In the genomic region with DNA sequence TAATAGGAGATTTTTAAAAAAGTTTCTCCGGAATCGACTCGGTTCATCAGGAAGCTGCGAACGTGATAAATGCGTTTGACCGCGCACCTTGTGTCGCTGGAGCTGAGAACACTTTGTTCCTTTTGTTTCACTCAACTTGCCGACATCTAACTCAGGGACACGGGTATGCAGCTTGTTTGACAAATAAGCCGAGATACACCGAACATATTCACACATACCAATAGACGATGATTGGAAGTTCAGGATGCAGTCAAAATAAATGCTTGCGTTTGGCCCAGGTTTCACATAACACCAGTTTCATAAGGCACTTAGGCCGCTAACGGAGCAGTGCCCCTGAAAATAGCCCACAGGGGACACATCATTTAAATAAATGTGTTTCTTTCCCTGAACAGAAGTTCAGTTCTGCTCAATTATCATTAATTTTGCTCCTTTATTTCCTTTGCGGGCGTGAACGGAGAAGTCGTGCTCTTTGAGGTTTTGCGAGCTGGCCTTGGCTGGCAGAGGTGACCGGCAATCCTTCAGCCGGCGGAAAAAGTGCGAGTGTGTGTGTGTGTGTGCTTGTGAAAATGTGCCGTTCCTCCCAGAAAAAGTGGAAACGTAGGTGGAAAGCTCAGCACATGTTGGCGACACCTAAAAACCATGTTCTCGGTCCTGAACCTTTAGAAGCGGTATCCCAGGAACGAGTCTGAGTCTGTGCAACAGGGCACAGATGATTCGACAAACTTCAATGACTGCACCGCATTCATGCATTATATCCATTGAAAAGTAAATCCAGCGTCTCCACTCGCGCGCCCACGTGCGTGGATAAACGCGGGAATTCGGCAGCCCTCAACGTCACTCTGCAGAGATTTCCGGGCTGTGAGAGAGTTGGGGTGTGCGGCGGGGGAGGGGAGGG, we compare ENCODE assay signal across 8 cellular contexts. TPM values are rescaled to one million over a fixed set of nuclear protein-coding genes. Genes with fewer than 3 reads are reported as not detected.
DNase-seq lines count a peak whose midpoint lies in the region; ATAC-seq and TF ChIP-seq lines count a peak whose summit lies in the region.

No MANE protein-coding gene starts in this region.

- H3K27me3 Mint-ChIP-seq in activated naive CD4-positive, alpha-beta T cell treated with anti-CD3 and anti-CD28 coated beads, Interleukin-2, amount 10 ng/mL, durations not matched to agents 7 days and 5 days: peaks cover 85% of the 10 kb centered on the region
- peaks cover 28% of the 10 kb centered on the region for H3K27me3 Mint-ChIP-seq in activated naive CD8-positive, alpha-beta T cell

- peaks cover 0 to 19% of the 10 kb centered on the region in 2 donors for H3K27me3 ChIP-seq in right lobe of liver
- H3K27me3 ChIP-seq in upper lobe of left lung: peaks cover 0 to 32% (median 17%) of the 10 kb centered on the region in 4 donors

- H3K4me3 ChIP-seq in right lobe of liver (peak overlapping the region; percentile 31 to 32 (median 31)), upper lobe of left lung (peak overlapping the region in 3 of 4 donors; percentile 35 to 57 (median 55))

- ATAC-seq in right lobe of liver: peak in 1 of 4 donors; percentile 20
- no peak for ATAC-seq in upper lobe of left lung (ENCODE audit: low FRiP score in 2 of 2)

- intact Hi-C loops in right lobe of liver (cut with DNase I): no loop called here

- no peak overlapping the region for H3K27ac Mint-ChIP-seq in activated naive CD4-positive, alpha-beta T cell treated with anti-CD3 and anti-CD28 coated beads, Interleukin-2, amount 10 ng/mL, durations not matched to agents 7 days and 5 days
- H3K27ac Mint-ChIP-seq in activated naive CD8-positive, alpha-beta T cell: no peak overlapping the region

- H3K9me3 ChIP-seq in right lobe of liver (no peaks in the 10 kb centered on the region), upper lobe of left lung (no peaks in the 10 kb centered on the region)

- H3K9me3 Mint-ChIP-seq in activated naive CD4-positive, alpha-beta T cell treated with anti-CD3 and anti-CD28 coated beads, Interleukin-2, amount 10 ng/mL, durations not matched to agents 7 days and 5 days: no peaks in the 10 kb centered on the region
- H3K9me3 Mint-ChIP-seq in activated naive CD8-positive, alpha-beta T cell (ENCODE audit: low read depth): no peaks in the 10 kb centered on the region

- no peak for DNase-seq in activated naive CD4-positive, alpha-beta T cell treated with anti-CD3 and anti-CD28 coated beads, Interleukin-2, amount 10 ng/mL, durations not matched to agents 7 days and 5 days
- no peak for DNase-seq in activated naive CD4-positive, alpha-beta T cell treated with anti-CD3 and anti-CD28 coated beads, Interleukin-2, amount 50 U/mL, for 16 hours
- no peak for DNase-seq in right lobe of liver
- no peak for DNase-seq in upper lobe of left lung
- no peak for DNase-seq in CD1c-positive myeloid dendritic cell (ENCODE audit: extremely low spot score)
- DNase-seq in stimulated activated CD4-positive, alpha-beta T cell treated with anti-CD3 and anti-CD28 coated beads, Interleukin-4, amount 100 ng/mL, for 1 hour: no peak
- no peak for DNase-seq in NCI-H2196 treated with DMSO at 0.1 percent for 48 hours (lab: John Stamatoyannopoulos, UW; ENCODE audit: unreplicated experiment)

- H3K36me3 ChIP-seq in right lobe of liver (no peaks in the 10 kb centered on the region), upper lobe of left lung (no peaks in the 10 kb centered on the region)

- CTCF ChIA-PET in activated naive CD4-positive, alpha-beta T cell treated with anti-CD3 and anti-CD28 coated beads, Interleukin-2, amount 10 ng/mL, durations not matched to agents 7 days and 5 days (lab: Charles Lee): interaction anchor here (0.7 kb wide), 1 partner anchor 14 kb away, joined by 3 read pairs; no protein-coding TSS in a partner anchor

- no peak for TF ChIP-seq POLR2A in right lobe of liver (IDR thresholded peaks at IDR 0.05)
- TF ChIP-seq POLR2A in upper lobe of left lung (IDR thresholded peaks at IDR 0.05): no peak

- H3K4me1 Mint-ChIP-seq in activated naive CD4-positive, alpha-beta T cell treated with anti-CD3 and anti-CD28 coated beads, Interleukin-2, amount 10 ng/mL, durations not matched to agents 7 days and 5 days: peaks cover 29% of the 10 kb centered on the region
- peaks cover 26% of the 10 kb centered on the region for H3K4me1 Mint-ChIP-seq in activated naive CD8-positive, alpha-beta T cell (ENCODE audit: low read depth)

- H3K27ac ChIP-seq in right lobe of liver (no peak overlapping the region), upper lobe of left lung (peak overlapping the region in 1 of 4 donors; percentile 70)

- WGBS in right lobe of liver (ENCODE audit: insufficient coverage, low coverage, low lambda C conversion rate, missing lambda C conversion rate): 13% methylated on average over 46 of the region's 47 CpGs
- WGBS in upper lobe of left lung, 2 donors: 16 to 24% methylated on average over 41 to 45 of the region's 47 CpGs

- peaks cover 0 to 19% (median 0%) of the 10 kb centered on the region in 4 donors for H3K4me1 ChIP-seq in right lobe of liver
- peaks cover 27 to 36% (median 30%) of the 10 kb centered on the region in 4 donors for H3K4me1 ChIP-seq in upper lobe of left lung

- TF ChIP-seq CTCF in right lobe of liver (IDR thresholded peaks at IDR 0.05) (no peak), upper lobe of left lung (IDR thresholded peaks at IDR 0.05) (no peak)

- peak overlapping the region; percentile 77 for H3K4me3 Mint-ChIP-seq in activated naive CD4-positive, alpha-beta T cell treated with anti-CD3 and anti-CD28 coated beads, Interleukin-2, amount 10 ng/mL, durations not matched to agents 7 days and 5 days
- peak overlapping the region; percentile 89 for H3K4me3 Mint-ChIP-seq in activated naive CD8-positive, alpha-beta T cell

- no peak for TF ChIP-seq EP300 in upper lobe of left lung (IDR thresholded peaks at IDR 0.05)

- H3K36me3 Mint-ChIP-seq in activated naive CD4-positive, alpha-beta T cell treated with anti-CD3 and anti-CD28 coated beads, Interleukin-2, amount 10 ng/mL, durations not matched to agents 7 days and 5 days: no peaks in the 10 kb centered on the region
- H3K36me3 Mint-ChIP-seq in activated naive CD8-positive, alpha-beta T cell: no peaks in the 10 kb centered on the region

RNA-seq across cellular contexts. Expression of gene SHISA3, which starts 0.7 kb away (rescaled TPM):
- total RNA-seq in right lobe of liver (under 1 TPM; 0.12 to 0.69 (median 0.36) TPM), upper lobe of left lung (1 to 10 TPM in 4 of 6 donors, under 1 TPM in 1, not detected in 1; 0.76 to 5.9 (median 2.1) TPM)
